ENCODE assay signal across 9 cellular contexts in the genomic region with DNA sequence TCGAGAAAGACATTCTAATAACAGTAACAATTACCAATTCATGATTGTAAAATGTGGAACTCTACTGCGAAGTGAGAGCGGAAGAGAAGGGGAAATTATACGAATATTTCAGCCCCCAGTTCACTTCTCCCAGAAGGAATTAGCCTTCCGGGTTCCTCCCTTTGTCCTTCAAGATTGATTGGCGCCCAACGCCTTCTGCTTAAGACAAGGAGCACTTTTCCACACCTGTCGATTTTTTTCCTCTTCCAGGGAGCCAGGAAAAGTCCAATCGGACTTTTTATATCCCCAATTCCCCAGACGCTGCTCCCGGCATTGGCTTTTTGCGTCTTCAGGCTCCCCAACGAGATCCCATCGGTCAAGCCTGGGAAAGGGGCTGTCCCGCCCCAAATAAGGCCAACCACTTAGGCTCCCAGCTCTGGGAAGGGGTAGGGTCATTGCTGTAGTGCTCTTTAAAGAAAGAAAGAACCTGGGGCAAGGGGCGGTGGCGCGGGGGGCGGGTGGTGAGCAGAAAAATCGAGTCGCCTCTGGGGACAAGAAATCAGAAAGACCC. TPM values are rescaled to one million over a fixed set of nuclear protein-coding genes. Genes with fewer than 3 reads are reported as not detected.
DNase-seq lines count a peak whose midpoint lies in the region; ATAC-seq, FAIRE-seq and TF ChIP-seq lines count a peak whose summit lies in the region.
"Had no signal": no experiment of that assay in that cellular context is flagged by ENCODE, and none has a peak within 500 bp of the region (broad histone marks: within the 10 kb centered on the region; RNA-seq: fewer than 3 reads in every experiment).

No MANE protein-coding gene starts in this region.

- WGBS in A549 (ENCODE audit: missing lambda C conversion rate), result 32% methylated on average over 14 of the region's 21 CpGs
- WGBS in gastroesophageal sphincter (ENCODE audit: low coverage in 1 of 2), 2 donors, result 24 to 27% methylated on average over 10 to 19 of the region's 21 CpGs

- no peak for TF ChIP-seq CTCF in A549 (IDR thresholded peaks at IDR 0.05)
- no peak for TF ChIP-seq CTCF in Peyer's patch (IDR thresholded peaks at IDR 0.05)
- TF ChIP-seq CTCF in gastroesophageal sphincter (IDR thresholded peaks at IDR 0.05), result no peak
- TF ChIP-seq CTCF in neural cell (IDR thresholded peaks at IDR 0.05; ENCODE audit: poor library complexity, severe bottlenecking), result no peak

- peak overlapping the region in 1 of 2 donors; percentile 44 for H3K4me3 Mint-ChIP-seq in stimulated activated naive B cell treated with anti-CD40 and anti-IgM and Interleukin-4, amounts not matched to agents 10 μg/mL and 1 μg/mL and 100 μg/mL, for 72 hours

- POLR2A ChIA-PET in A549 (lab: Yijun Ruan, JAX), result no interaction called here

- FAIRE-seq in A549 (lab: Jason Lieb, UNC), result no peak

- peak overlapping the region; percentile 71 to 89 for H3K27ac ChIP-seq in A549
- H3K27ac ChIP-seq in Peyer's patch, result peak overlapping the region; percentile 55 to 99 (median 96)
- H3K27ac ChIP-seq in gastroesophageal sphincter, result peak overlapping the region in 2 of 4 donors; percentile 61 to 76
- H3K27ac ChIP-seq in neural cell (ENCODE audit: low read length), result peak overlapping the region; percentile 63
- H3K27ac ChIP-seq: BLaER1 treated with 17β-estradiol and CSF1 and Interleukin-3, amounts not matched to agents 10 nM and 100 nM had no signal

- H4K20me1 ChIP-seq in neural cell (ENCODE audit: insufficient read depth), result no peaks in the 10 kb centered on the region
- H4K20me1 ChIP-seq: BLaER1 treated with 17β-estradiol and CSF1 and Interleukin-3, amounts not matched to agents 10 nM and 100 nM had no signal

- H3K4me3 ChIP-seq in A549 (peak overlapping the region; percentile 74), Peyer's patch (peak overlapping the region; percentile 27 to 91 (median 56)), gastroesophageal sphincter (peak overlapping the region; percentile 34 to 57), neural cell (ENCODE audit: low read length) (peak overlapping the region; percentile 78)
- H3K4me3 ChIP-seq: BLaER1 treated with 17β-estradiol and CSF1 and Interleukin-3, amounts not matched to agents 10 nM and 100 nM had no signal

- H3K27me3 ChIP-seq in Peyer's patch (no peaks in the 10 kb centered on the region), gastroesophageal sphincter (peaks cover 33% of the 10 kb centered on the region), neural cell (ENCODE audit: insufficient read depth, low read depth, low read length) (no peaks in the 10 kb centered on the region)
- H3K27me3 ChIP-seq: BLaER1 treated with 17β-estradiol and CSF1 and Interleukin-3, amounts not matched to agents 10 nM and 100 nM had no signal

- no peaks in the 10 kb centered on the region for H3K36me3 ChIP-seq in Peyer's patch
- no peaks in the 10 kb centered on the region for H3K36me3 ChIP-seq in gastroesophageal sphincter
- H3K36me3 ChIP-seq in neural cell (ENCODE audit: insufficient read depth, low read length), result no peaks in the 10 kb centered on the region
- H3K36me3 ChIP-seq: BLaER1 treated with 17β-estradiol and CSF1 and Interleukin-3, amounts not matched to agents 10 nM and 100 nM had no signal

- H3K9me3 Mint-ChIP-seq in stimulated activated naive B cell treated with anti-CD40 and anti-IgM and Interleukin-4, amounts not matched to agents 10 μg/mL and 1 μg/mL and 100 μg/mL, for 72 hours, result peaks cover 0 to 2% of the 10 kb centered on the region in 2 donors

- TF ChIP-seq POLR2A in A549 (IDR thresholded peaks at IDR 0.05; ENCODE audit: low read length) (no peak), Peyer's patch (IDR thresholded peaks at IDR 0.05) (peak; percentile 42 to 47), gastroesophageal sphincter (IDR thresholded peaks at IDR 0.05) (no peak)

- H3K9me3 ChIP-seq in A549, result no peaks in the 10 kb centered on the region
- peaks cover 0 to 5% (median 0%) of the 10 kb centered on the region in 4 donors for H3K9me3 ChIP-seq in Peyer's patch
- H3K9me3 ChIP-seq in gastroesophageal sphincter, result no peaks in the 10 kb centered on the region
- H3K9me3 ChIP-seq in neural cell (ENCODE audit: low read length), result no peaks in the 10 kb centered on the region

- no peaks in the 10 kb centered on the region for H3K36me3 Mint-ChIP-seq in stimulated activated naive B cell treated with anti-CD40 and anti-IgM and Interleukin-4, amounts not matched to agents 10 μg/mL and 1 μg/mL and 100 μg/mL, for 72 hours

- H3K4me2 ChIP-seq in A549 (peak overlapping the region; percentile 72), neural cell (ENCODE audit: low read length) (peak overlapping the region; percentile 57)
- H3K4me2 ChIP-seq: BLaER1 treated with 17β-estradiol and CSF1 and Interleukin-3, amounts not matched to agents 10 nM and 100 nM had no signal

- ATAC-seq in A549 (peak; percentile 7 to 16; a peak in 2 of 6 replicates), gastroesophageal sphincter (no peak)
- ATAC-seq in stimulated activated naive B cell treated with anti-CD40 and anti-IgM and Interleukin-4, amounts not matched to agents 10 μg/mL and 1 μg/mL and 100 μg/mL, for 72 hours (replicated peaks), result no peak

- TF ChIP-seq EP300 in A549 (IDR thresholded peaks at IDR 0.05) (no peak), gastroesophageal sphincter (IDR thresholded peaks at IDR 0.05) (no peak), neural cell (conservative IDR thresholded peaks at IDR 0.05; ENCODE audit: poor library complexity, severe bottlenecking) (no peak)

- no peaks in the 10 kb centered on the region for H3K9me2 ChIP-seq in neural cell (ENCODE audit: insufficient read depth, low read length)

- H3F3A ChIP-seq in neural cell (ENCODE audit: insufficient read depth, low read length, poor library complexity, severe bottlenecking), result no peaks in the 10 kb centered on the region

- TF ChIP-seq RAD21 in A549 (conservative IDR thresholded peaks at IDR 0.05 in 1 of 2, IDR thresholded peaks at IDR 0.05 in 1 of 2), result no peak
- TF ChIP-seq RAD21 in neural cell (conservative IDR thresholded peaks at IDR 0.05), result no peak

- peak overlapping the region; percentile 27 for H2AFZ ChIP-seq in neural cell (ENCODE audit: low read depth, low read length)

- H3K27me3 Mint-ChIP-seq in stimulated activated naive B cell treated with anti-CD40 and anti-IgM and Interleukin-4, amounts not matched to agents 10 μg/mL and 1 μg/mL and 100 μg/mL, for 72 hours, result peaks cover 38 to 52% of the 10 kb centered on the region in 2 donors

- no peaks in the 10 kb centered on the region for H3K4me1 Mint-ChIP-seq in stimulated activated naive B cell treated with anti-CD40 and anti-IgM and Interleukin-4, amounts not matched to agents 10 μg/mL and 1 μg/mL and 100 μg/mL, for 72 hours

- no peak overlapping the region for H3K27ac Mint-ChIP-seq in stimulated activated naive B cell treated with anti-CD40 and anti-IgM and Interleukin-4, amounts not matched to agents 10 μg/mL and 1 μg/mL and 100 μg/mL, for 72 hours

- H3K9ac ChIP-seq in neural cell (ENCODE audit: low read length), result peak overlapping the region; percentile 81
- H3K9ac ChIP-seq: BLaER1 treated with 17β-estradiol and CSF1 and Interleukin-3, amounts not matched to agents 10 nM and 100 nM had no signal

- CTCF ChIA-PET in A549 (lab: Yijun Ruan, JAX), result interaction anchor here (1.0 to 1.9 kb wide), 4 partner anchors 14 to 462 kb away, joined by 3 to 5 read pairs (median 4); no protein-coding TSS in a partner anchor

- H3K79me2 ChIP-seq in neural cell (replicated peaks; ENCODE audit: insufficient read depth, low read length), result peaks cover 31% of the 10 kb centered on the region

- DNase-seq in A549 (ENCODE audit: low read depth in 1 of 2, low spot score in 1 of 2), result no peak
- peak in 2 of 3 donors; percentile 49 to 62 for DNase-seq in Peyer's patch
- DNase-seq in activated CD4-positive, alpha-beta T cell treated with anti-CD3 and anti-CD28 coated beads for 4 hours, result no peak
- no peak for DNase-seq in HPDE6-E6E7 (ENCODE audit: extremely low spot score)
- no peak for DNase-seq in KG1 (lab: John Stamatoyannopoulos, UW)
- no peak for DNase-seq in stimulated activated naive B cell treated with anti-CD40 and anti-IgM and Interleukin-4, amounts not matched to agents 10 μg/mL and 1 μg/mL and 100 μg/mL, for 72 hours

- no peaks in the 10 kb centered on the region for H3K4me1 ChIP-seq in A549
- H3K4me1 ChIP-seq in Peyer's patch, result peaks cover 0 to 3% (median 0%) of the 10 kb centered on the region in 4 donors
- peaks cover 0 to 17% (median 0%) of the 10 kb centered on the region in 3 donors for H3K4me1 ChIP-seq in gastroesophageal sphincter
- H3K4me1 ChIP-seq: BLaER1 treated with 17β-estradiol and CSF1 and Interleukin-3, amounts not matched to agents 10 nM and 100 nM had no signal

TF ChIP-seq in A549, 52 proteins besides CTCF, POLR2A, EP300 and RAD21 (continues in another document):
- TF ChIP-seq NR3C1 (IDR thresholded peaks at IDR 0.05) (no peak), SREBF2 (IDR thresholded peaks at IDR 0.05) (no peak)

RNA-seq across cellular contexts. Expression of a gene that starts 1.5 kb away (rescaled TPM):
- polyA plus RNA-seq in A549 (2011; rRNA removed) (1.9 and 2.0 TPM in 2 replicates), A549 (2017; fragmentation: RNase III; extraction: RNeasy Plus Mini Kit Qiagen cat#74134 plus additional on column Dnase treatment) (0.63 to 0.87 TPM (median 0.73 TPM) in 3 replicates), neural cell (14.5 and 16.3 TPM in 2 replicates)
- 0.21 TPM in 2 replicates for polyA plus RNA-seq in A549 (2012; cell fraction: cytosol; rRNA removed)
- polyA plus RNA-seq in A549 (2012; cell fraction: nucleus; rRNA removed), result 0.22 TPM in 2 replicates
- 2.2 and 2.4 TPM in 2 replicates for polyA minus RNA-seq in A549 (2011; rRNA and poly(A)+ RNA removed)
- total RNA-seq in Peyer's patch (10 to 100 TPM in 3 of 4 donors, 1 to 10 TPM in 1; 9.9 to 90.0 (median 59.6) TPM), gastroesophageal sphincter (10 to 100 TPM in 1 of 4 donors, 1 to 10 TPM in 3; 1.4 to 15.4 (median 2.8) TPM)
- 12.7 and 15.2 TPM in 2 replicates for polyA minus RNA-seq in neural cell

RNA-seq across cellular contexts. Expression of a gene that starts 58.1 kb away (rescaled TPM):
- polyA plus RNA-seq in A549 (2011; rRNA removed) (2.2 and 2.9 TPM in 2 replicates), A549 (2017; fragmentation: RNase III; extraction: RNeasy Plus Mini Kit Qiagen cat#74134 plus additional on column Dnase treatment) (0.76 to 1.2 TPM (median 1.1 TPM) in 3 replicates), neural cell (0.10 TPM in 1 of 2 replicates, not detected in the other)
- polyA plus RNA-seq in A549 (2012; cell fraction: cytosol; rRNA removed), result 0.20 and 0.29 TPM in 2 replicates
- 0.19 and 0.49 TPM in 2 replicates for polyA plus RNA-seq in A549 (2012; cell fraction: nucleus; rRNA removed)
- polyA minus RNA-seq in A549 (2011; rRNA and poly(A)+ RNA removed), result 0.78 and 0.95 TPM in 2 replicates
- total RNA-seq in Peyer's patch (1 to 10 TPM in 1 of 4 donors, under 1 TPM in 3; 0.38 to 2.0 (median 0.76) TPM), gastroesophageal sphincter (10 to 100 TPM in 1 of 4 donors, under 1 TPM in 3; 0.27 to 17.1 (median 0.51) TPM)
- under 0.01 TPM in 1 of 2 replicates, not detected in the other for polyA minus RNA-seq in neural cell

Comparison
In these comparisons a context has a peak if more than half of its experiments do, and no peak if none do; other contexts are left out.
1. ATAC-seq: peak in A549 (2 of 2); none in gastroesophageal sphincter (single experiment) and stimulated activated naive B cell treated with anti-CD40 and anti-IgM and Interleukin-4, amounts not matched to agents 10 μg/mL and 1 μg/mL and 100 μg/mL, for 72 hours (0 of 2).
2. DNase-seq: peak in Peyer's patch (2 of 3); none in A549 (0 of 2), activated CD4-positive, alpha-beta T cell treated with anti-CD3 and anti-CD28 coated beads for 4 hours (0 of 2), HPDE6-E6E7 (single experiment), KG1 (single experiment) and stimulated activated naive B cell treated with anti-CD40 and anti-IgM and Interleukin-4, amounts not matched to agents 10 μg/mL and 1 μg/mL and 100 μg/mL, for 72 hours (single experiment).
3. POLR2A ChIP-seq: peak in Peyer's patch (2 of 2); none in A549 (single experiment) and gastroesophageal sphincter (0 of 2).
4. Peak in every context shown above with its lines, with median percentiles within 50 percentile points of each other: H3K4me3 ChIP-seq.